In the genomic region with DNA sequence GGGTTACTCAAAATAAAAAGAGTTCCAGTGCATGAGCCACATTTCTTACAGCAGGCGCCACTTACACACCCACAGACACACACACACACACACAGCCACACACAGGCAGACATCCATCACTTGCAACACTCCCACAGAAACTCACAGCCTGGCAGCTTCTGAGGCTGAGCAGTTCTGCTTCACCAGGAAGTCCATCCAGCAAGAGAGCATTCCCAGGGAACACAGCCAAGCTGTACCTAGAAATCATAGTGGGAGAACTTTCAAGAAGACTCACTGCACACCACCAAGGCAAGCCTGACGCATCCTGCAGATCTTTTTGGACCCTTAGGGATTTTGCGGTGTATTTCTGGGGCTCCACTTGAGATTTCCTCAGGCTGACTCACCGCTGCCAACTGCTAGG, we compare ENCODE assay signal across 23 cellular contexts.
DNase-seq lines count a peak whose midpoint lies in the region; ATAC-seq and TF ChIP-seq lines count a peak whose summit lies in the region.
"Had no signal": no experiment of that assay in that cellular context is flagged by ENCODE, and none has a peak within 500 bp of the region (broad histone marks: within the 10 kb centered on the region; RNA-seq: fewer than 3 reads in every experiment).

No MANE protein-coding gene starts in this region.

- no peak for ATAC-seq in HG03354 (IDR thresholded peaks at IDR 0.05; ENCODE audit: poor library complexity, severe bottlenecking, unreplicated experiment)
- no peak for ATAC-seq in HG02938 (IDR thresholded peaks at IDR 0.05; ENCODE audit: unreplicated experiment)
- ATAC-seq: HepG2, left ventricle myocardium superior, mucosa of descending colon, PC-3 had no signal

- H3K4me3 ChIP-seq in AG09309 (ENCODE audit: control insufficient read depth, low read depth, low read length) (no peak overlapping the region), coronary artery (no peak overlapping the region)
- H3K4me3 ChIP-seq in effector memory CD4-positive, alpha-beta T cell (ENCODE audit: insufficient read depth, low read depth, low read length, poor library complexity, severe bottlenecking): no peak overlapping the region
- H3K4me3 ChIP-seq: adrenal gland, BLaER1, mucosa of descending colon, neural progenitor cell, SJCRH30, stomach had no signal

- TF ChIP-seq CTCF in AG09309 (IDR thresholded peaks at IDR 0.05; ENCODE audit: control insufficient read depth, insufficient read depth, low read depth, low read length, missing control alignments) (no peak), coronary artery (IDR thresholded peaks at IDR 0.05) (no peak)

- H3K27ac ChIP-seq in coronary artery: no peak overlapping the region
- H3K27ac ChIP-seq in effector memory CD4-positive, alpha-beta T cell (ENCODE audit: insufficient read depth, low read length, poor library complexity, severe bottlenecking): no peak overlapping the region
- H3K27ac ChIP-seq: adrenal gland, BLaER1, neural progenitor cell, SJCRH30, stomach, WERI-Rb-1 had no signal

- no peaks in the 10 kb centered on the region for H3K27me3 ChIP-seq in effector memory CD4-positive, alpha-beta T cell (replicated peaks; ENCODE audit: control insufficient read depth, insufficient read depth, low read length, poor library complexity, severe bottlenecking)
- H3K27me3 ChIP-seq: adrenal gland, BLaER1, neural progenitor cell, SJCRH30, stomach had no signal

- no peaks in the 10 kb centered on the region for H3K36me3 ChIP-seq in effector memory CD4-positive, alpha-beta T cell (ENCODE audit: control insufficient read depth, insufficient read depth, low read length)
- H3K36me3 ChIP-seq: adrenal gland, BLaER1, neural progenitor cell, SJCRH30, stomach, WERI-Rb-1 had no signal

- peak; percentile 24 for DNase-seq in AG09309 (ENCODE audit: low read depth)
- peak; percentile 22 for DNase-seq in LHCN-M2 (ENCODE audit: low read depth)
- DNase-seq in coronary artery (ENCODE audit: low spot score): peak; percentile 41
- peak; percentile 8 for DNase-seq in middle frontal gyrus (ENCODE audit: extremely low spot score, low spot score)
- no peak for DNase-seq in DMS79 treated with DMSO at 0.1 percent for 48 hours (lab: John Stamatoyannopoulos, UW)
- no peak for DNase-seq in effector memory CD4-positive, alpha-beta T cell
- DNase-seq: activated effector memory CD4-positive, alpha-beta T cell treated with anti-CD3 and anti-CD28 coated beads, Interleukin-2, amount 50 U/mL, for 16 hours; adrenal gland; central memory CD4-positive, alpha-beta T cell; left ventricle myocardium superior; MM.1S; NCI-H82; PC-3; SJCRH30; stimulated activated CD4-positive, alpha-beta T cell treated with anti-CD3 and anti-CD28 coated beads, Interleukin-4, amount 100 ng/mL, for 4 hours; stomach; WERI-Rb-1 had no signal

- no peaks in the 10 kb centered on the region for H3K4me1 ChIP-seq in effector memory CD4-positive, alpha-beta T cell (ENCODE audit: control insufficient read depth, insufficient read depth, low read length, poor library complexity, severe bottlenecking)
- H3K4me1 ChIP-seq: adrenal gland, BLaER1, neural progenitor cell, SJCRH30, stomach had no signal

- no peaks in the 10 kb centered on the region for H3K9me3 ChIP-seq in effector memory CD4-positive, alpha-beta T cell (ENCODE audit: control insufficient read depth, low read length)
- H3K9me3 ChIP-seq: adrenal gland, mucosa of descending colon, SJCRH30, stomach had no signal

Comparison
In these comparisons a context has a peak if more than half of its experiments do, and no peak if none do; other contexts are left out.
1. DNase-seq: peak in AG09309 (single experiment), LHCN-M2 (single experiment), coronary artery (single experiment) and middle frontal gyrus (single experiment); none in DMS79 treated with DMSO at 0.1 percent for 48 hours (single experiment) and effector memory CD4-positive, alpha-beta T cell (0 of 3).